In the genomic region with DNA sequence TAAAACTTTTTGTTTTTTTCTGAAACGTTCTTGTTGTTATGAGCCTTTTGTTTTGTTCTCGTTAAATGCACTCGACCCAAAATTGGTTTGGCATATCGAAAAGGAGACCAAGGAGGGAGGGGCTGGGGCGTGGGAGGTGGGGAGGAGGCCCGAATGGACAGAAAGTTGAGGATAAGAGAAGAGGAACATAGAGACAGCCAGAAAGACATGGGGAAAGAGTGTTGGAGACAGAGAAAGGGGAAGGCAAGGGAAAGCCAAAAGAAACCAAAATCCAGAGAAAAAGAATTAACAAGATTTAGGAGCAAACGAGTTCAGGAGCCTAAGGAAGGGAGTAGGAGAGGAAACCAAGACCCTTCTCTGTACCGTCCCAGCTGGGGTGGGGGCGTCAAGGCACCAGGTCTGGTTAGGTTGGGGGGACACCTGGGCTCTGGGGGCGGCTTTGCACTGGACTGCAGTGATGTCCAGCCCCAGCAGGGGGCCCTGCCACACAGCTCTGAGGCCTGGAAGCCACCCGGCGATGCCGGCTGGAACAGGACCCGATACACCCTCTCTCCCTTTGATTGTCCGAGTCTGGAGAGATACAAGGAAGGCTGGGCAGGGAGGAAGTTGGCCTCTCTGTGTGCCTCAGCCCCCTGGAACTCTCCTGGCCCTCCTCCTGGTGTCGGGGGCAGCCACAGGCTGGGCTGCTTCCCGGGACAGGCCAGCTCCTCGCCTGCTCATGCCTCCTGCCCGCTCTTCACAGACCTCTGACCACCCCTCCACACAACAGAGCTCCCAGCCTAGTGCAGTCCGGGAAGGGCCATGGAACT, we compare ENCODE assay signal across 8 cellular contexts. TPM values are rescaled to one million over a fixed set of nuclear protein-coding genes. Genes with fewer than 3 reads are reported as not detected.
DNase-seq lines count a peak whose midpoint lies in the region; ATAC-seq lines count a peak whose summit lies in the region.

No MANE protein-coding gene starts in this region.

- ATAC-seq in HG03457 (IDR thresholded peaks at IDR 0.05; ENCODE audit: unreplicated experiment): no peak

- peak; percentile 80 for DNase-seq in DMS53 (lab: John Stamatoyannopoulos, UW)
- DNase-seq in Kasumi-1 (lab: John Stamatoyannopoulos, UW): peak; percentile 20 to 25
- peak; percentile 70 for DNase-seq in activated CD4-positive, alpha-beta T cell treated with anti-CD3 and anti-CD28 coated beads for 48 hours
- peak; percentile 48 to 76 for DNase-seq in dermis microvascular lymphatic vessel endothelial cell (ENCODE audit: low read depth in 2 of 2)
- peak; percentile 91 for DNase-seq in left kidney (ENCODE audit: low read depth, low spot score)
- peak; percentile 31 for DNase-seq in stimulated activated CD4-positive, alpha-beta T cell treated with anti-CD3 and anti-CD28 coated beads, Interleukin-2, amount 100 ng/mL, for 4 hours (ENCODE audit: low read depth)
- DNase-seq in NCI-H187 treated with DMSO at 0.1 percent for 48 hours (lab: John Stamatoyannopoulos, UW): no peak

RNA-seq across cellular contexts. Expression of a gene that starts 11.6 kb away (rescaled TPM):
- total RNA-seq in dermis microvascular lymphatic vessel endothelial cell: 10.1 and 17.8 TPM in 2 replicates

RNA-seq across cellular contexts. Expression of a gene that starts 30.4 kb away (rescaled TPM):
- total RNA-seq in dermis microvascular lymphatic vessel endothelial cell: 36.5 and 46.1 TPM in 2 replicates

RNA-seq across cellular contexts. Expression of a gene that starts 57.5 kb away (rescaled TPM):
- 7.8 and 12.3 TPM in 2 replicates for total RNA-seq in dermis microvascular lymphatic vessel endothelial cell

RNA-seq across cellular contexts. Expression of a gene that starts 58.0 kb away (rescaled TPM):
- total RNA-seq in dermis microvascular lymphatic vessel endothelial cell: 3.2 and 9.5 TPM in 2 replicates
